8 cellular contexts compared by ENCODE assay signal in the genomic region with DNA sequence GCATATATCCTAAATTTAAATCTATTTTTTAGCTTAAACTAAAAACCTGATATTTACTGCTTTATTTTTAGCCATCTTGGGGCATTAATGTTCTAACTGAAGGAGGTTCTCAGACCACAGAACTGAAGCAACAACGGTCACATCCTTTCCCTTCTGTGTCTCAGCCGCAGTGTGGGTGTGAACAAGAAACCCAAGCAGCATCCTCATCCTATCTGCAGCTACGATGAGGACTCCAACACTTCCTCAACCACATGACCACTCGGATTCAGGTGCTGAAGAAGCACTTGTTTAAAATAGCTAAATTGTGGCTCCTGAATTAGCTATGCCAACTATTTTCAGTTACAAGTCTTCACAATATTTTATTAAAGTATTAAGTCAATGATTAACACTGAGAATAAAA. TPM values are rescaled to one million over a fixed set of nuclear protein-coding genes. Genes with fewer than 3 reads are reported as not detected.
A peak's percentile ranks its signal among the peaks of the same experiment; 100 is the strongest.
DNase-seq lines count a peak whose midpoint lies in the region; ATAC-seq, FAIRE-seq and TF ChIP-seq lines count a peak whose summit lies in the region.

No MANE protein-coding gene starts in this region.

- no peaks in the 10 kb centered on the region for H3K9me3 ChIP-seq in endodermal cell (ENCODE audit: control insufficient read depth, low read length)
- H3K9me3 ChIP-seq in pancreas: no peaks in the 10 kb centered on the region
- H3K9me3 ChIP-seq in suprapubic skin: no peaks in the 10 kb centered on the region

- no peaks in the 10 kb centered on the region for H3K27me3 Mint-ChIP-seq in T-cell
- no peaks in the 10 kb centered on the region for H3K27me3 Mint-ChIP-seq in endodermal cell (ENCODE audit: insufficient read depth)

- FAIRE-seq in pancreas (lab: Jason Lieb, UNC): no peak

- peak; percentile 78 for ATAC-seq in GM19351 (IDR thresholded peaks at IDR 0.05; ENCODE audit: unreplicated experiment)
- ATAC-seq in HG03060 (IDR thresholded peaks at IDR 0.05; ENCODE audit: low read depth, unreplicated experiment): peak; percentile 87
- peak; percentile 72 to 77 (median 74) for ATAC-seq in T-cell (replicated peaks in 1 of 4)
- no peak for ATAC-seq in pancreas

- 40 to 69% methylated on average over 2 to 4 of the region's 4 CpGs for whole genome bisulfite sequencing in endodermal cell (ENCODE audit: insufficient coverage in 1 of 2, insufficient read length in 1 of 2), 2 experiments
- WGBS in pancreas, 2 donors: 49 to 51% methylated on average over 4 of the region's 4 CpGs
- 44% methylated on average over 4 of the region's 4 CpGs for WGBS in suprapubic skin

- H3K27ac Mint-ChIP-seq in T-cell: peak overlapping the region; percentile 78 to 84
- no peak overlapping the region for H3K27ac Mint-ChIP-seq in endodermal cell

- H3K4me3 Mint-ChIP-seq in T-cell: peak overlapping the region; percentile 40 to 99 (median 53)
- H3K4me3 Mint-ChIP-seq in endodermal cell: no peak overlapping the region

- POLR2A ChIA-PET in T-cell (lab: Charles Lee): interaction anchor here (0.7 to 6.1 kb wide), 11 partner anchors 8 to 40 kb away, joined by 3 to 124 read pairs (median 4); no protein-coding TSS in a partner anchor

- H3K4me1 Mint-ChIP-seq in T-cell (peaks cover 71 to 75% (median 75%) of the 10 kb centered on the region in 3 donors), endodermal cell (peaks cover 26% of the 10 kb centered on the region)

- DNase-seq in T-cell (peak in 33 of 34 experiments; percentile 41 to 83 (median 68)), endodermal cell (peak; percentile 5), EL (no peak), foreskin fibroblast (no peak), pancreas (no peak), suprapubic skin (ENCODE audit: low spot score in 2 of 2) (no peak)

- intact Hi-C loops in pancreas (cut with DNase I): no loop called here

- no peak for TF ChIP-seq POLR2A in suprapubic skin (IDR thresholded peaks at IDR 0.05)

- no peak overlapping the region for H3K9ac ChIP-seq in endodermal cell (ENCODE audit: extremely low read depth, low read length, poor library complexity, severe bottlenecking)

- CTCF ChIA-PET in T-cell (lab: Charles Lee): interaction anchor here (0.6 to 1.4 kb wide), 6 partner anchors 9 to 21 kb away, joined by 3 to 9 read pairs (median 4); no protein-coding TSS in a partner anchor

- H3K27me3 ChIP-seq in endodermal cell (ENCODE audit: control insufficient read depth, insufficient read depth, low read length, poor library complexity, severe bottlenecking) (no peaks in the 10 kb centered on the region), pancreas (no peaks in the 10 kb centered on the region), suprapubic skin (no peaks in the 10 kb centered on the region)

- H3K9me3 Mint-ChIP-seq in T-cell: no peaks in the 10 kb centered on the region
- no peaks in the 10 kb centered on the region for H3K9me3 Mint-ChIP-seq in endodermal cell

- H3K27ac ChIP-seq in endodermal cell (ENCODE audit: low read depth, low read length): no peak overlapping the region
- no peak overlapping the region for H3K27ac ChIP-seq in pancreas
- H3K27ac ChIP-seq in suprapubic skin: no peak overlapping the region

- TF ChIP-seq EP300 in suprapubic skin (IDR thresholded peaks at IDR 0.05): no peak

- H3K4me1 ChIP-seq in endodermal cell (ENCODE audit: control insufficient read depth, insufficient read depth, low read length): peaks cover under 1% of the 10 kb centered on the region
- peaks cover 8 to 26% (median 12%) of the 10 kb centered on the region in 3 donors for H3K4me1 ChIP-seq in pancreas
- peaks cover 54% of the 10 kb centered on the region for H3K4me1 ChIP-seq in suprapubic skin

- H3K36me3 ChIP-seq in endodermal cell (ENCODE audit: control insufficient read depth, insufficient read depth, low read length): no peaks in the 10 kb centered on the region
- H3K36me3 ChIP-seq in pancreas: no peaks in the 10 kb centered on the region
- no peaks in the 10 kb centered on the region for H3K36me3 ChIP-seq in suprapubic skin

- H3K4me3 ChIP-seq in endodermal cell (ENCODE audit: low read length) (no peak overlapping the region), foreskin fibroblast (ENCODE audit: low read depth in 1 of 2, low read length in 2 of 2) (no peak overlapping the region), pancreas (no peak overlapping the region), suprapubic skin (no peak overlapping the region)

- H3K36me3 Mint-ChIP-seq in T-cell (peaks cover 10% of the 10 kb centered on the region), endodermal cell (ENCODE audit: low read depth) (no peaks in the 10 kb centered on the region)

- TF ChIP-seq CTCF in endodermal cell (conservative IDR thresholded peaks at IDR 0.05) (no peak), foreskin fibroblast (IDR thresholded peaks at IDR 0.05; ENCODE audit: low read depth, low read length) (no peak), pancreas (IDR thresholded peaks at IDR 0.05) (no peak), suprapubic skin (IDR thresholded peaks at IDR 0.05) (no peak)

RNA-seq across cellular contexts. Expression of a gene that starts 5.3 kb away (rescaled TPM):
- total RNA-seq in T-cell: 100 to 1,000 TPM in 4 of 5 donors, 10 to 100 TPM in 1; 99.0 to 122 (median 116) TPM
- 10 to 100 TPM; 30.7 to 36.9 TPM for total RNA-seq in endodermal cell
- 25.1 TPM for polyA plus RNA-seq in endodermal cell (2013, experiment 1 of 2)
- polyA plus RNA-seq in endodermal cell (2013, experiment 2 of 2): 23.1 TPM
- 10 to 100 TPM; 25.4 to 31.8 (median 28.6) TPM for total RNA-seq in pancreas
- 10 to 100 TPM in 1 of 2 donors, 1 to 10 TPM in 1; 8.1 to 15.0 TPM for polyA plus RNA-seq in pancreas
- 10 to 100 TPM; 68.3 to 95.8 (median 82.6) TPM for total RNA-seq in suprapubic skin

RNA-seq across cellular contexts. Expression of a gene that starts 32.3 kb away (rescaled TPM):
- total RNA-seq in T-cell: 10 to 100 TPM; 12.7 to 20.6 (median 15.1) TPM
- 10 to 100 TPM; 18.5 to 24.2 TPM for total RNA-seq in endodermal cell
- 16.4 TPM for polyA plus RNA-seq in endodermal cell (2013, experiment 1 of 2)
- 14.0 TPM for polyA plus RNA-seq in endodermal cell (2013, experiment 2 of 2)
- total RNA-seq in pancreas: 1 to 10 TPM; 5.9 to 8.3 (median 6.7) TPM
- 10 to 100 TPM; 13.2 to 13.5 TPM for polyA plus RNA-seq in pancreas
- total RNA-seq in suprapubic skin: 10 to 100 TPM in 2 of 4 donors, 1 to 10 TPM in 2; 7.2 to 33.5 (median 9.3) TPM

Comparison
In these comparisons a context has a peak if more than half of its experiments do, and no peak if none do; other contexts are left out.
1. ATAC-seq: peak in GM19351 (single experiment), HG03060 (single experiment) and T-cell (4 of 4); none in pancreas (0 of 4).
2. DNase-seq: peak in T-cell (33 of 34) and endodermal cell (single experiment); none in EL (single experiment), foreskin fibroblast (0 of 2), pancreas (0 of 6) and suprapubic skin (0 of 2).